ENCODE assay signal across 8 cellular contexts in the genomic region with DNA sequence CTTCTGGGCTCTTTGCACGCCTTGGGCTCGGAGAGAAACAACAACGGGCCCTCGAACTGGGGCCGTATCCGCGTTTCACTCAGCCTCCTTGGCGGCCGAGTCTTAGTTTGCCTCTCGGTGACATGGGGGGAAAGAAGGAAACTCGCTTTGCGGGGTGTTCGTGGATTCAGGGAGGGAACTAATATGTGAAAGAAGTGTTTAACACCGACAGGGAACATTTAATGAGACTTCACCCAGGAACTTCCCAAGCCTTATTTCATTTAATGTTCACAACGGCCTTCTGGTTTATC. TPM values are rescaled to one million over a fixed set of nuclear protein-coding genes. Genes with fewer than 3 reads are reported as not detected.
DNase-seq lines count a peak whose midpoint lies in the region; ATAC-seq and TF ChIP-seq lines count a peak whose summit lies in the region.

No MANE protein-coding gene starts in this region.

- TF ChIP-seq CTCF in GM12865 (IDR thresholded peaks at IDR 0.05; ENCODE audit: insufficient read depth, low read depth, low read length, missing control alignments) (no peak), fibroblast of the aortic adventitia (IDR thresholded peaks at IDR 0.05; ENCODE audit: insufficient read depth, low read length) (no peak)

- POLR2A ChIA-PET in T-cell (lab: Charles Lee), result no interaction called here

- no peaks in the 10 kb centered on the region for H3K27me3 Mint-ChIP-seq in T-cell

- ATAC-seq in T-cell (replicated peaks in 1 of 4), result no peak
- no peak for ATAC-seq in HG02970 (IDR thresholded peaks at IDR 0.05; ENCODE audit: low FRiP score, unreplicated experiment)
- no peak for ATAC-seq in GM21576 (IDR thresholded peaks at IDR 0.05; ENCODE audit: unreplicated experiment)

- H3K4me3 ChIP-seq in GM12865 (ENCODE audit: low read depth, low read length) (peak overlapping the region; percentile 89), fibroblast of the aortic adventitia (ENCODE audit: low read depth, low read length) (peak overlapping the region; percentile 89)

- peak overlapping the region; percentile 93 to 96 (median 94) for H3K4me3 Mint-ChIP-seq in T-cell

- CTCF ChIA-PET in T-cell (lab: Charles Lee), result interaction anchor here in 1 of 2 donors (0.6 to 1.1 kb wide), 3 partner anchors 23 to 154 kb away, joined by 3 to 4 read pairs (median 3); a partner anchor contains a TSS

- no peaks in the 10 kb centered on the region for H3K9me3 Mint-ChIP-seq in T-cell

- H3K4me1 Mint-ChIP-seq in T-cell, result peaks cover 74 to 78% (median 76%) of the 10 kb centered on the region in 3 donors

- H3K27ac Mint-ChIP-seq in T-cell, result peak overlapping the region; percentile 95 to 96

- H3K36me3 Mint-ChIP-seq in T-cell, result peaks cover 4% of the 10 kb centered on the region

- no peak for DNase-seq in GM12865 (ENCODE audit: low read depth)
- no peak for DNase-seq in T-cell
- DNase-seq in fibroblast of the aortic adventitia (ENCODE audit: low read depth), result no peak
- peak; percentile 3 for DNase-seq in renal cortical epithelial cell (ENCODE audit: low read depth)
- DNase-seq in NOMO-1 (lab: John Stamatoyannopoulos, UW; ENCODE audit: unreplicated experiment in 2 of 2), result no peak
- DNase-seq in NCI-H2227 (lab: John Stamatoyannopoulos, UW; ENCODE audit: unreplicated experiment), result no peak

RNA-seq across cellular contexts. Expression of a gene that starts 0.9 kb away (rescaled TPM):
- total RNA-seq in T-cell, result 100 to 1,000 TPM; 110 to 126 (median 125) TPM
- total RNA-seq in fibroblast of the aortic adventitia (ENCODE audit: low replicate concordance), result 36.5 and 67.4 TPM in 2 replicates
- 61.6 and 68.9 TPM in 2 replicates for total RNA-seq in renal cortical epithelial cell
